ENCODE assay signal across 31 cellular contexts in genomic region chr10:30725661-30726060, GRCh38.
"Had no signal": no experiment of that assay in that cellular context is flagged by ENCODE, and none has a peak within 500 bp of the region (broad histone marks: within the 10 kb centered on the region; RNA-seq: fewer than 3 reads in every experiment).

No MANE protein-coding gene starts in this region.

- H3K27me3 ChIP-seq: adrenal gland, body of pancreas, breast epithelium, Peyer's patch, SJSA1 had no signal

- H3K4me2 ChIP-seq: SK-N-SH had no signal

- ATAC-seq: activated CD4-positive, alpha-beta T cell treated with anti-CD3 and anti-CD28 coated beads for 36 hours; activated CD4-positive, CD25-positive, alpha-beta regulatory T cell treated with anti-CD3 and anti-CD28 coated beads, Interleukin-2, amount 50 U/mL, for 24 hours; activated CD8-positive, alpha-beta T cell treated with anti-CD3 and anti-CD28 coated beads, Interleukin-2, amount 10 ng/mL, durations not matched to agents 7 days and 5 days; body of pancreas; PC-3 had no signal

- H3K4me3 ChIP-seq: adrenal gland, body of pancreas, breast epithelium, K562, Peyer's patch, SJSA1 had no signal

- H3K36me3 ChIP-seq: adrenal gland, breast epithelium, Peyer's patch, SJSA1 had no signal

- H3K27me3 Mint-ChIP-seq: activated CD4-positive, alpha-beta T cell treated with anti-CD3 and anti-CD28 coated beads for 36 hours; activated CD4-positive, alpha-beta T cell treated with anti-CD3 and anti-CD28 coated beads, Interleukin-2, amount 10 ng/mL, durations not matched to agents 7 days and 5 days had no signal

- H3K27ac Mint-ChIP-seq: activated CD4-positive, alpha-beta T cell treated with anti-CD3 and anti-CD28 coated beads for 36 hours; activated CD4-positive, alpha-beta T cell treated with anti-CD3 and anti-CD28 coated beads, Interleukin-2, amount 10 ng/mL, durations not matched to agents 7 days and 5 days; activated CD8-positive, alpha-beta T cell treated with anti-CD3 and anti-CD28 coated beads, Interleukin-2, amount 10 ng/mL, durations not matched to agents 7 days and 5 days; activated naive CD4-positive, alpha-beta T cell treated with anti-CD3 and anti-CD28 coated beads for 36 hours; activated naive CD4-positive, alpha-beta T cell treated with anti-CD3 and anti-CD28 coated beads, Interleukin-2, amount 50 U/mL, for 72 hours; activated T-cell treated with anti-CD3 and anti-CD28 coated beads, Interleukin-2, amount 50 U/mL, for 24 hours; T-helper 1 cell treated with Interleukin-12 subunit alpha and Interleukin-12 subunit beta and Interleukin-4 antibody, amounts not matched to agents 30 μg/mL and 1 μg/mL, for 36 hours; T-helper 2 cell treated with Interferon-gamma antibody and Interleukin-4, amounts not matched to agents 5 μg/mL and 100 μg/mL, for 36 hours had no signal

- H3K9ac ChIP-seq: SK-N-SH had no signal

- H3K27ac ChIP-seq: adrenal gland, body of pancreas, breast epithelium, Peyer's patch, SJSA1 had no signal

- H3K9me3 ChIP-seq: adrenal gland, body of pancreas, breast epithelium, Peyer's patch, SJSA1, SK-N-SH had no signal

- H3K36me3 Mint-ChIP-seq: activated naive CD4-positive, alpha-beta T cell treated with anti-CD3 and anti-CD28 coated beads, Interleukin-2, amount 50 U/mL, for 72 hours had no signal

- H3K9me3 Mint-ChIP-seq: activated CD4-positive, alpha-beta T cell treated with anti-CD3 and anti-CD28 coated beads, Interleukin-2, amount 10 ng/mL, durations not matched to agents 7 days and 5 days; activated naive CD4-positive, alpha-beta T cell treated with anti-CD3 and anti-CD28 coated beads for 36 hours; activated naive CD4-positive, alpha-beta T cell treated with anti-CD3 and anti-CD28 coated beads, Interleukin-2, amount 50 U/mL, for 72 hours; activated T-cell treated with anti-CD3 and anti-CD28 coated beads, Interleukin-2, amount 50 U/mL, for 24 hours; T-helper 1 cell treated with Interleukin-12 subunit alpha and Interleukin-12 subunit beta and Interleukin-4 antibody, amounts not matched to agents 30 μg/mL and 1 μg/mL, for 36 hours; T-helper 2 cell treated with Interferon-gamma antibody and Interleukin-4, amounts not matched to agents 5 μg/mL and 100 μg/mL, for 36 hours had no signal

- H3K4me3 Mint-ChIP-seq: activated CD4-positive, alpha-beta T cell treated with anti-CD3 and anti-CD28 coated beads for 36 hours; activated CD4-positive, alpha-beta T cell treated with anti-CD3 and anti-CD28 coated beads, Interleukin-2, amount 10 ng/mL, durations not matched to agents 7 days and 5 days; activated CD8-positive, alpha-beta T cell treated with anti-CD3 and anti-CD28 coated beads, Interleukin-2, amount 10 ng/mL, durations not matched to agents 7 days and 5 days; activated naive CD4-positive, alpha-beta T cell treated with anti-CD3 and anti-CD28 coated beads for 36 hours; activated T-cell treated with anti-CD3 and anti-CD28 coated beads, Interleukin-2, amount 50 U/mL, for 24 hours; T-helper 1 cell treated with Interleukin-12 subunit alpha and Interleukin-12 subunit beta and Interleukin-4 antibody, amounts not matched to agents 30 μg/mL and 1 μg/mL, for 36 hours; T-helper 2 cell treated with Interferon-gamma antibody and Interleukin-4, amounts not matched to agents 5 μg/mL and 100 μg/mL, for 36 hours had no signal

- H3K4me1 ChIP-seq: adrenal gland, body of pancreas, breast epithelium, Peyer's patch, SJSA1 had no signal

- DNase-seq: activated CD4-positive, alpha-beta T cell treated with anti-CD3 and anti-CD28 coated beads for 36 hours; activated CD4-positive, alpha-beta T cell treated with anti-CD3 and anti-CD28 coated beads, Interleukin-2, amount 10 ng/mL, durations not matched to agents 7 days and 5 days; activated CD4-positive, alpha-beta T cell treated with anti-CD3 and anti-CD28 coated beads, Interleukin-2, amount 50 U/mL, for 48 hours; activated CD8-positive, alpha-beta T cell treated with anti-CD3 and anti-CD28 coated beads, Interleukin-2, amount 10 ng/mL, durations not matched to agents 7 days and 5 days; activated gamma-delta T cell treated with Interleukin-2 at 50 U/mL for 16 hours; activated naive CD4-positive, alpha-beta T cell treated with anti-CD3 and anti-CD28 coated beads for 36 hours; activated T-cell treated with anti-CD3 and anti-CD28 coated beads, Interleukin-2, amount 50 U/mL, for 24 hours; adrenal gland; body of pancreas; NCI-H1105; NCI-H1417 treated with DMSO at 0.1 percent for 48 hours; NCI-H187 treated with DMSO at 0.1 percent for 48 hours; NCI-H2081; NCI-H2171 treated with DMSO at 0.1 percent for 48 hours; NCI-H2227 treated with DMSO at 0.1 percent for 48 hours; NCI-H446; NCI-H510A treated with DMSO at 0.1 percent for 48 hours; NCI-H69; NCI-H82; PC-3; Peyer's patch; RPMI8226; SHP77 treated with DMSO at 0.1 percent for 48 hours; SK-N-SH had no signal
